19 cellular contexts compared by ENCODE assay signal in the genomic region with DNA sequence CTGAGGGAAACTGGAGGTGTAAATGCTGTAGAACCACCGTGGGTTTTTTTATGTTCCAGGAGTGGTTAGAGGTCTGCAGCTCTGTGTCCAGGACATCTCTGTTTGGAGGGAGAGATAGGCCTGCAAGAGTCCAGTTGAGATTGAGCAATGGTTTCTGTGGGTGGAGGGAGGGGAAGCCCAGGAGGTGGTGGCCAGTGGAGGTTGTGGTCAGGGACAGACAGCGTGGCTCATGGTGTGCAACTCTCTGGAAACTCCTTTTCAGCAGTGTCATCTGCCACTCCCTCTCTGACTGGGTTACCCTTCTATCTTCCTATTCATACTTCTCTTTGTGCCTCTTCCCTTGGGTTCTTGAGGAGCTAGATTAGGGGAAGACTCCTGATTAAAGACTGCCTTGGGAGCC. TPM values are rescaled to one million over a fixed set of nuclear protein-coding genes. Genes with fewer than 3 reads are reported as not detected.
DNase-seq lines count a peak whose midpoint lies in the region; ATAC-seq, FAIRE-seq and TF ChIP-seq lines count a peak whose summit lies in the region.
"Had no signal": no experiment of that assay in that cellular context is flagged by ENCODE, and none has a peak within 500 bp of the region (broad histone marks: within the 10 kb centered on the region; RNA-seq: fewer than 3 reads in every experiment).

No MANE protein-coding gene starts in this region.

- TF ChIP-seq CTCF in AG10803 (conservative IDR thresholded peaks at IDR 0.05; ENCODE audit: low read length) (no peak), GM13976 (IDR thresholded peaks at IDR 0.05; ENCODE audit: borderline replicate concordance, control extremely low read depth, extremely low read depth, insufficient read depth, missing control alignments) (no peak)

- in situ Hi-C loops in GM13976 (cut with MboI; ENCODE audit: low sequenced_read_pairs, unreplicated experiment), result no loop called here

- H3K9me3 ChIP-seq in adipocyte (ENCODE audit: control insufficient read depth, low read length), result no peaks in the 10 kb centered on the region
- H3K9me3 ChIP-seq: stomach had no signal

- H3K36me3 ChIP-seq in adipocyte (ENCODE audit: control insufficient read depth, insufficient read depth, low read length, severe bottlenecking), result no peaks in the 10 kb centered on the region
- H3K36me3 ChIP-seq: BLaER1 treated with 17β-estradiol and CSF1 and Interleukin-3, amounts not matched to agents 10 nM and 100 nM; stomach had no signal

- H3K4me1 ChIP-seq in adipocyte (ENCODE audit: control insufficient read depth, insufficient read depth, low read length), result peaks cover 8% of the 10 kb centered on the region
- H3K4me1 ChIP-seq: stomach had no signal

- no peak overlapping the region for H3K9ac ChIP-seq in adipocyte (ENCODE audit: low read length)
- H3K9ac ChIP-seq: BLaER1 treated with 17β-estradiol and CSF1 and Interleukin-3, amounts not matched to agents 10 nM and 100 nM had no signal

- ATAC-seq in HG02938 (IDR thresholded peaks at IDR 0.05; ENCODE audit: unreplicated experiment), result no peak

- DNase-seq in AG10803 (ENCODE audit: low read depth) (peak; percentile 13), GM13976 (ENCODE audit: low spot score) (peak; percentile 47), adipocyte (ENCODE audit: low read depth) (peak; percentile 30), myocyte (ENCODE audit: low read depth) (peak; percentile 71), RCC 7860 (ENCODE audit: low spot score) (no peak), RKO (ENCODE audit: low spot score) (no peak), cortex of kidney (lab: John Stamatoyannopoulos, UW) (no peak)
- DNase-seq: activated T-cell treated with anti-CD3 and anti-CD28 coated beads for 4 hours; foreskin melanocyte; GF-D8; HFFc6; NCI-H1092 treated with DMSO at 0.1 percent for 48 hours; NCI-H524; stimulated activated CD4-positive, alpha-beta T cell treated with anti-CD3 and anti-CD28 coated beads, Interleukin-4, amount 100 ng/mL, for 4 hours; stomach had no signal

- no peak for FAIRE-seq in RCC 7860 (lab: Jason Lieb, UNC)
- FAIRE-seq: HTR-8/SVneo had no signal

- H3K4me3 ChIP-seq in AG10803 (ENCODE audit: low read length) (no peak overlapping the region), adipocyte (ENCODE audit: low read length) (no peak overlapping the region)
- H3K4me3 ChIP-seq: BLaER1 treated with 17β-estradiol and CSF1 and Interleukin-3, amounts not matched to agents 10 nM and 100 nM; stomach had no signal

- no peaks in the 10 kb centered on the region for H3K27me3 ChIP-seq in adipocyte (replicated peaks; ENCODE audit: control insufficient read depth, insufficient read depth, low read length)
- H3K27me3 ChIP-seq: BLaER1 treated with 17β-estradiol and CSF1 and Interleukin-3, amounts not matched to agents 10 nM and 100 nM; stomach had no signal

RNA-seq across cellular contexts. Expression of a gene that starts 9.6 kb away (rescaled TPM):
- total RNA-seq in myocyte, result not detected in 2 replicates
- not detected for polyA plus RNA-seq in myocyte (2012)
- total RNA-seq: HFFc6, pulmonary artery endothelial cell had no signal

RNA-seq across cellular contexts. Expression of a gene that starts 22.1 kb away (rescaled TPM):
- total RNA-seq in myocyte, result 35.8 and 37.1 TPM in 2 replicates
- 23.9 TPM for polyA plus RNA-seq in myocyte (2012)

Comparison
In these comparisons a context has a peak if more than half of its experiments do, and no peak if none do; other contexts are left out.
1. DNase-seq: peak in AG10803 (single experiment), GM13976 (single experiment), adipocyte (single experiment) and myocyte (single experiment); none in RCC 7860 (single experiment), RKO (single experiment) and cortex of kidney (single experiment).